8 cellular contexts compared by ENCODE assay signal in the genomic region with DNA sequence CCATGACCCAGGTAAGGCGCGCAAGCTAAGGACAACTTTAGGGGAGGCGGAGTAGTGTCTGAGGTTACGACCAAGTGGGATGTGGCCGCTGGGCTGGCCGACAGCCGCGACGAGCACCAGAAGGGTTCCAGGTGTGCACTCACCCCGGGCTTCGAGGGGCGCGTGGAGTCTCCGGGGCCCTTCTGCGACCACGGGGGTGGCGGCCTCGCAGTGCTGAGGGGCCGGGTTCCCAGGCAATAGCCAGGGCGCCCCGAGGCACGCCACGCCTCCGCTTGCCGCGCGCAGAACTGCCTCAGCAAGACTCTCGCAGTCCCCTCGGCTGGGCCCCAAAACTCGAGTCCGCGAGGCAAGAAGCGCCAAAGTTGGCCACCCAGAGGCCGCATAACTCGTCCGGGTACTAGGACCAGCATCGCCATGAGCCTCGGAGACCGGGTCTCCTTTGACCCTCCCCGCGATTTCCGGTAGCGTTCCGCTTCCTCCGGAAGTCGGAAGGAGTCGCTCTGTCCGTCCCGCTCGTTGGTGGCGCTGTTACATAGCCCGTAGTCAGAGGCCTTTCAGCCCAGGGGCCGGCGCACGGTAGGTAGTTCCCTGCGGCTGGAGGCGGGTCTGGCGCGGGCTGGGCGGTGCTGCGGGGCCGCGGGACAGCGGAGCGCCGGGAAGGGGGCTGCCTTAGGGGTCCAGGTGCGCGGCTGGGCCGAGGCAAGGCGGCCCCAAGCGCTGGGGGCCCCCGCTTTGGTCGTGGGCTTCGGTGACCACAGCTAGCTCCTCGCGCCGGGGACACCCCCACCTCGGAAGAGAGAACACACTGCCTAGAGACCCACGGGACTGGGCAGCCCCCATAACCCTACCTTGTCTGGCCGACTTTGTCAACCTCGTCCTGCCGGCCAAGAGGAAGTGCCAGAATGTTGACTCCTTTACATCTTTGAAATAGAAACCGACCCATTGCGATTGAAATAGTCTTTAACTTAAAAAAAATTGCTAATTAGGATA. TPM values are rescaled to one million over a fixed set of nuclear protein-coding genes. Genes with fewer than 3 reads are reported as not detected.
DNase-seq lines count a peak whose midpoint lies in the region; ATAC-seq and TF ChIP-seq lines count a peak whose summit lies in the region.

A gene with protein sequence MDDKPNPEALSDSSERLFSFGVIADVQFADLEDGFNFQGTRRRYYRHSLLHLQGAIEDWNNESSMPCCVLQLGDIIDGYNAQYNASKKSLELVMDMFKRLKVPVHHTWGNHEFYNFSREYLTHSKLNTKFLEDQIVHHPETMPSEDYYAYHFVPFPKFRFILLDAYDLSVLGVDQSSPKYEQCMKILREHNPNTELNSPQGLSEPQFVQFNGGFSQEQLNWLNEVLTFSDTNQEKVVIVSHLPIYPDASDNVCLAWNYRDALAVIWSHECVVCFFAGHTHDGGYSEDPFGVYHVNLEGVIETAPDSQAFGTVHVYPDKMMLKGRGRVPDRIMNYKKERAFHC (plus strand): TSS at position 503 of the 990 bp plus-strand sequence. CDS start 7,333 bp downstream, outside the sequence.
A gene (minus strand): TSS at position 442 of the 990 bp plus-strand sequence. CDS start 26 bp downstream, at position 416.

- no peaks in the 10 kb centered on the region for H3K27me3 Mint-ChIP-seq in dendritic cell treated with granulocyte-macrophage colony-stimulating factor and Interleukin-4, amounts not matched to agents 40 ng/mL and 50 ng/mL, for 4 days

- DNase-seq in NCI-H69 (lab: John Stamatoyannopoulos, UW) (peak; percentile 92), left lobe of liver (ENCODE audit: low spot score) (peak; percentile 96)
- peak; percentile 86 for DNase-seq in activated CD4-positive, alpha-beta T cell treated with anti-CD3 and anti-CD28 coated beads, Interleukin-2, amount 50 U/mL, for 1 hour
- DNase-seq in stimulated activated CD4-positive, alpha-beta T cell treated with anti-CD3 and anti-CD28 coated beads, Interleukin-2, amount 100 ng/mL, for 4 hours (ENCODE audit: low read depth): peak; percentile 85

- intact Hi-C loops in dendritic cell treated with granulocyte-macrophage colony-stimulating factor and Interleukin-4, amounts not matched to agents 40 ng/mL and 50 ng/mL, for 4 days (cut with micrococcal nuclease): loop anchor here (2.0 kb wide), 1 partner anchor 31 kb away; no protein-coding TSS in a partner anchor

- H3K9me3 Mint-ChIP-seq in dendritic cell treated with granulocyte-macrophage colony-stimulating factor and Interleukin-4, amounts not matched to agents 40 ng/mL and 50 ng/mL, for 4 days: no peaks in the 10 kb centered on the region

- peak; percentile 53 for TF ChIP-seq CTCF in C4-2B (conservative IDR thresholded peaks at IDR 0.05)

- H3K27ac ChIP-seq in C4-2B: peak within 1 kb of the TSS; percentile 93

- ATAC-seq in GM19324 (IDR thresholded peaks at IDR 0.05; ENCODE audit: low FRiP score, unreplicated experiment) (peak; percentile 98), HG03469 (IDR thresholded peaks at IDR 0.05; ENCODE audit: unreplicated experiment) (peak; percentile 87), left lobe of liver (peak; percentile 97)

- peaks cover 51% of the 10 kb centered on the region for H3K36me3 Mint-ChIP-seq in dendritic cell treated with granulocyte-macrophage colony-stimulating factor and Interleukin-4, amounts not matched to agents 40 ng/mL and 50 ng/mL, for 4 days (ENCODE audit: low read depth)

- H3K27ac Mint-ChIP-seq in dendritic cell treated with granulocyte-macrophage colony-stimulating factor and Interleukin-4, amounts not matched to agents 40 ng/mL and 50 ng/mL, for 4 days: peak within 1 kb of the TSS; percentile 87

- peak within 1 kb of the TSS; percentile 90 for H3K4me3 Mint-ChIP-seq in dendritic cell treated with granulocyte-macrophage colony-stimulating factor and Interleukin-4, amounts not matched to agents 40 ng/mL and 50 ng/mL, for 4 days

- H3K4me1 Mint-ChIP-seq in dendritic cell treated with granulocyte-macrophage colony-stimulating factor and Interleukin-4, amounts not matched to agents 40 ng/mL and 50 ng/mL, for 4 days (ENCODE audit: low read depth): peaks cover 22% of the 10 kb centered on the region

RNA-seq across cellular contexts. Expression of the first gene that starts in this region (rescaled TPM):
- total RNA-seq in left lobe of liver: 3.9 TPM

RNA-seq across cellular contexts. Expression of the second gene that starts in this region (rescaled TPM):
- total RNA-seq in left lobe of liver: 30.6 TPM

Comparison
In these comparisons a context has a peak if more than half of its experiments do, and no peak if none do; other contexts are left out.
1. Peak in every context shown above with its lines: DNase-seq, ATAC-seq and H3K27ac ChIP-seq.